ENCODE assay signal across 1 cellular context in genomic region chr1:8057779-8058178, GRCh38. TPM values are rescaled to one million over a fixed set of nuclear protein-coding genes. Genes with fewer than 3 reads are reported as not detected.
"Had no signal": no experiment of that assay in that cellular context is flagged by ENCODE, and none has a peak within 500 bp of the region (broad histone marks: within the 10 kb centered on the region; RNA-seq: fewer than 3 reads in every experiment).

No MANE protein-coding gene starts in this region.

RNA-seq across cellular contexts. Expression of gene ERRFI1, which starts 31.7 kb away (rescaled TPM):
- total RNA-seq: OCI-LY7 had no signal
